ENCODE assay signal across 9 cellular contexts in genomic region chr7:140541513-140542192, GRCh38.
A peak's percentile ranks its signal among the peaks of the same experiment; 100 is the strongest.
DNase-seq lines count a peak whose midpoint lies in the region; ATAC-seq and TF ChIP-seq lines count a peak whose summit lies in the region.
"Had no signal": no experiment of that assay in that cellular context is flagged by ENCODE, and none has a peak within 500 bp of the region (broad histone marks: within the 10 kb centered on the region; RNA-seq: fewer than 3 reads in every experiment).

No MANE protein-coding gene starts in this region.

- ATAC-seq in GM18868 (IDR thresholded peaks at IDR 0.05; ENCODE audit: unreplicated experiment): no peak
- ATAC-seq in GM19324 (IDR thresholded peaks at IDR 0.05; ENCODE audit: low FRiP score, unreplicated experiment): no peak

- 16 to 25% methylated on average over 6 to 17 of the region's 17 CpGs for WGBS in endodermal cell (ENCODE audit: insufficient coverage in 1 of 2, insufficient read length in 1 of 2), 2 experiments

- H3K27me3 ChIP-seq in endodermal cell (ENCODE audit: control insufficient read depth, insufficient read depth, low read length, poor library complexity, severe bottlenecking): no peaks in the 10 kb centered on the region

- peak overlapping the region; percentile 45 for H3K4me3 Mint-ChIP-seq in endodermal cell

- peaks cover 5% of the 10 kb centered on the region for H3K4me1 ChIP-seq in endodermal cell (ENCODE audit: control insufficient read depth, insufficient read depth, low read length)

- no peaks in the 10 kb centered on the region for H3K9me3 ChIP-seq in endodermal cell (ENCODE audit: control insufficient read depth, low read length)

- peaks cover 30% of the 10 kb centered on the region for H3K36me3 Mint-ChIP-seq in endodermal cell (ENCODE audit: low read depth)

- no peaks in the 10 kb centered on the region for H3K9me3 Mint-ChIP-seq in endodermal cell

- peaks cover 5% of the 10 kb centered on the region for H3K36me3 ChIP-seq in endodermal cell (ENCODE audit: control insufficient read depth, insufficient read depth, low read length)

- no peaks in the 10 kb centered on the region for H3K27me3 Mint-ChIP-seq in endodermal cell (ENCODE audit: insufficient read depth)

- peak overlapping the region; percentile 94 for H3K27ac ChIP-seq in endodermal cell (ENCODE audit: low read depth, low read length)
- H3K27ac ChIP-seq: HL-60 had no signal

- peak overlapping the region; percentile 47 for H3K9ac ChIP-seq in endodermal cell (ENCODE audit: extremely low read depth, low read length, poor library complexity, severe bottlenecking)

- TF ChIP-seq CTCF in endodermal cell (conservative IDR thresholded peaks at IDR 0.05): no peak

- H3K4me3 ChIP-seq in endodermal cell (ENCODE audit: low read length): peak overlapping the region; percentile 43

- DNase-seq in H4 (ENCODE audit: low spot score) (peak; percentile 86), NCI-H526 treated with DMSO at 0.1 percent for 48 hours (lab: John Stamatoyannopoulos, UW) (peak; percentile 60), endodermal cell (peak; percentile 90), mucosa of gallbladder (ENCODE audit: low spot score) (peak; percentile 64), middle frontal gyrus (ENCODE audit: extremely low spot score, low spot score) (no peak), SKM-1 (lab: John Stamatoyannopoulos, UW; ENCODE audit: unreplicated experiment) (no peak)

- peaks cover 16% of the 10 kb centered on the region for H3K4me1 Mint-ChIP-seq in endodermal cell

- peak overlapping the region; percentile 95 for H3K27ac Mint-ChIP-seq in endodermal cell

Comparison
In these comparisons a context has a peak if more than half of its experiments do, and no peak if none do; other contexts are left out.
1. DNase-seq: peak in H4 (single experiment), NCI-H526 treated with DMSO at 0.1 percent for 48 hours (single experiment), endodermal cell (single experiment) and mucosa of gallbladder (single experiment); none in middle frontal gyrus (single experiment) and SKM-1 (single experiment).